In genomic region chr19:2683430-2683995, GRCh38 we compare ENCODE assay signal across 23 cellular contexts. TPM values are rescaled to one million over a fixed set of nuclear protein-coding genes. Genes with fewer than 3 reads are reported as not detected.
"Had no signal": no experiment of that assay in that cellular context is flagged by ENCODE, and none has a peak within 500 bp of the region (broad histone marks: within the 10 kb centered on the region; RNA-seq: fewer than 3 reads in every experiment).

No MANE protein-coding gene starts in this region.

- H3K9me3 ChIP-seq: ascending aorta, left lung, sigmoid colon, thyroid gland had no signal

- H3K4me1 Mint-ChIP-seq: immature natural killer cell, nephron had no signal

- H3K4me2 ChIP-seq: smooth muscle cell had no signal

- H3K4me3 Mint-ChIP-seq: activated T-cell treated with anti-CD3 and anti-CD28 coated beads, Interleukin-2, amount 50 U/mL, for 24 hours; activated T-helper 17 cell treated with anti-CD3 and anti-CD28 coated beads, Interleukin-2, amount 50 U/mL, for 72 hours; immature natural killer cell; nephron; T-cell; T-helper 2 cell treated with Interferon-gamma antibody and Interleukin-4, amounts not matched to agents 5 μg/mL and 100 μg/mL, for 36 hours had no signal

- H3K27me3 ChIP-seq: ascending aorta, brain microvascular endothelial cell, left lung, sigmoid colon, thyroid gland had no signal

- H3K4me1 ChIP-seq: ascending aorta, foreskin keratinocyte, left lung, sigmoid colon, thyroid gland had no signal

- H3K9me3 Mint-ChIP-seq: activated T-cell treated with anti-CD3 and anti-CD28 coated beads, Interleukin-2, amount 50 U/mL, for 24 hours; activated T-helper 17 cell treated with anti-CD3 and anti-CD28 coated beads, Interleukin-2, amount 50 U/mL, for 72 hours; immature natural killer cell; T-cell; T-helper 2 cell treated with Interferon-gamma antibody and Interleukin-4, amounts not matched to agents 5 μg/mL and 100 μg/mL, for 36 hours had no signal

- H3K27ac ChIP-seq: ascending aorta, brain microvascular endothelial cell, foreskin keratinocyte, left lung, sigmoid colon, thyroid gland, VCaP had no signal

- H3K27me3 Mint-ChIP-seq: activated T-cell treated with anti-CD3 and anti-CD28 coated beads, Interleukin-2, amount 50 U/mL, for 24 hours; activated T-helper 17 cell treated with anti-CD3 and anti-CD28 coated beads, Interleukin-2, amount 50 U/mL, for 72 hours; T-cell had no signal

- H3K36me3 ChIP-seq: ascending aorta, brain microvascular endothelial cell, left lung, sigmoid colon, thyroid gland had no signal

- DNase-seq: activated CD4-positive, alpha-beta T cell treated with anti-CD3 and anti-CD28 coated beads for 1 hour; activated T-cell treated with anti-CD3 and anti-CD28 coated beads, Interleukin-2, amount 50 U/mL, for 24 hours; brain microvascular endothelial cell; central memory CD4-positive, alpha-beta T cell; dermis blood vessel endothelial cell; effector CD8-positive, alpha-beta T cell; foreskin keratinocyte; immature natural killer cell; midbrain; sigmoid colon; stimulated activated CD4-positive, alpha-beta T cell treated with anti-CD3 and anti-CD28 coated beads, Interleukin-15, amount 100 ng/mL, for 24 hours; stimulated activated naive CD4-positive, alpha-beta T cell; T-cell; thyroid gland had no signal

- ATAC-seq: activated naive CD4-positive, alpha-beta T cell treated with anti-CD3 and anti-CD28 coated beads, Interleukin-2, amount 50 U/mL, for 72 hours; activated T-helper 17 cell treated with anti-CD3 and anti-CD28 coated beads, Interleukin-2, amount 50 U/mL, for 72 hours; foreskin keratinocyte; left lung; T-cell had no signal

- H3K27ac Mint-ChIP-seq: activated naive CD4-positive, alpha-beta T cell treated with anti-CD3 and anti-CD28 coated beads, Interleukin-2, amount 50 U/mL, for 72 hours; activated T-cell treated with anti-CD3 and anti-CD28 coated beads, Interleukin-2, amount 50 U/mL, for 24 hours; activated T-helper 17 cell treated with anti-CD3 and anti-CD28 coated beads, Interleukin-2, amount 50 U/mL, for 72 hours; immature natural killer cell; nephron; T-cell; T-helper 2 cell treated with Interferon-gamma antibody and Interleukin-4, amounts not matched to agents 5 μg/mL and 100 μg/mL, for 36 hours had no signal

- H3K4me3 ChIP-seq: ascending aorta, left lung, lung, sigmoid colon, smooth muscle cell, thyroid gland had no signal

- H3K36me3 Mint-ChIP-seq: activated naive CD4-positive, alpha-beta T cell treated with anti-CD3 and anti-CD28 coated beads, Interleukin-2, amount 50 U/mL, for 72 hours; immature natural killer cell had no signal

RNA-seq across cellular contexts. Expression of gene DIRAS1, which starts 37.7 kb away (rescaled TPM):
- total RNA-seq: ascending aorta had no signal
- polyA plus RNA-seq: immature natural killer cell had no signal
